Comparison of ENCODE assay signal across 8 cellular contexts in the genomic region with DNA sequence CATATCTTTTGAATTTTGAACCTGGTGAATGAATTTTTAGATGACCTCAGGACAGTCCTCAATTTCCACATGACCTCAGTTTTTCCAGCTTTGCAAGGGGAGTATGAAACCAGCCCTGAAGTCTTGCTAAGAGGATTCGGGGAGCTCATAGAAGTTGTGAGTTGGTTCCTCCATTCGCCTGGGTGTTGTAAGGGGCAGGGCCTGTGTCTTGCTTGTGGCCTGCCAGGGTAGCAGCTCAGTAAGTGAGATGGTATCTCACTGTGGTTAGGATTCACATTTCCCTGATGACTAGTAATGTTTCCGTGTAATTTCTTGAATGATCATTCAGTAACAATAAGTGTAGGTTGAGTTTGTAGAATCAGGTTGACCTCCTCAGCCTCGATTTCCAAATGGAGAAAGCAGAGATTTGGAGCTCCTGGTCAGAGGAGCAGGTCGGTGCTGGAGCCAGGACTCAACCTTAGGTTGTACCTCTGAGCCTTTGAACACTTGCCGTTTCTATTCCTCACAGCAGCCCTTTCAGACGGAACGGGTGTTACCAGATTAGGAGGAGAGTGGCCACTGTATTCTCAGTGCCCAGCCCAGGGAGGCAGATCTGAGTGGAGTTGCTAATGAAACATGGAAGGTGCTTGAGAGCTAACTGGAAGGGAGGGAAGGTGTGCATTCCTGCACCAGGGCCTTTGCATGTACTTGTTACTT. TPM values are rescaled to one million over a fixed set of nuclear protein-coding genes. Genes with fewer than 3 reads are reported as not detected.
A peak's percentile ranks its signal among the peaks of the same experiment; 100 is the strongest.
DNase-seq lines count a peak whose midpoint lies in the region; ATAC-seq and TF ChIP-seq lines count a peak whose summit lies in the region.

No MANE protein-coding gene starts in this region.

- POLR2A ChIA-PET in activated CD8-positive, alpha-beta T cell treated with anti-CD3 and anti-CD28 coated beads, Interleukin-2, amount 10 ng/mL, durations not matched to agents 7 days and 5 days (lab: Charles Lee), result interaction anchor here (0.7 to 1.8 kb wide), 10 partner anchors 9 to 35 kb away, joined by 3 to 15 read pairs (median 4); a partner anchor contains a TSS

- H3K27me3 ChIP-seq in Loucy (ENCODE audit: insufficient read depth, low read length, poor library complexity, severe bottlenecking), result no peaks in the 10 kb centered on the region

- H3F3A ChIP-seq in Loucy (ENCODE audit: low read depth), result no peaks in the 10 kb centered on the region

- DNase-seq in activated CD8-positive, alpha-beta T cell treated with anti-CD3 and anti-CD28 coated beads, Interleukin-2, amount 10 ng/mL, durations not matched to agents 7 days and 5 days, result peak; percentile 66
- peak; percentile 43 for DNase-seq in fibroblast of gingiva (ENCODE audit: low read depth)
- DNase-seq in stimulated activated CD8-positive, alpha-beta memory T cell treated with anti-CD3 and anti-CD28 coated beads, Interleukin-12 subunit alpha, Interleukin-12 subunit beta, amount 100 ng/mL, for 4 hours (ENCODE audit: low read depth), result peak; percentile 27
- DNase-seq in NCI-H526 treated with DMSO at 0.1 percent for 48 hours (lab: John Stamatoyannopoulos, UW), result no peak
- DNase-seq in Right ventricle myocardium superior, result no peak
- no peak for DNase-seq in GM19240 (ENCODE audit: insufficient read length, low spot score)

- no peaks in the 10 kb centered on the region for H3K9me3 ChIP-seq in Loucy (ENCODE audit: insufficient read depth, low read depth, low read length)

- no peak overlapping the region for H3K4me3 ChIP-seq in Loucy (ENCODE audit: low read length, poor library complexity, severe bottlenecking)

- H3K9me2 ChIP-seq in Loucy (replicated peaks; ENCODE audit: low read depth, low read length), result no peaks in the 10 kb centered on the region

- peaks cover 17% of the 10 kb centered on the region for H3K4me1 ChIP-seq in Loucy (ENCODE audit: insufficient read depth, low read length, poor library complexity, severe bottlenecking)

- TF ChIP-seq CTCF in Loucy (conservative IDR thresholded peaks at IDR 0.05; ENCODE audit: low read length), result no peak

- H3K36me3 Mint-ChIP-seq in activated CD8-positive, alpha-beta T cell treated with anti-CD3 and anti-CD28 coated beads, Interleukin-2, amount 10 ng/mL, durations not matched to agents 7 days and 5 days (ENCODE audit: low read depth), result peaks cover 23% of the 10 kb centered on the region

- H2AFZ ChIP-seq in Loucy (ENCODE audit: low read length), result no peak overlapping the region

- H3K4me1 Mint-ChIP-seq in activated CD8-positive, alpha-beta T cell treated with anti-CD3 and anti-CD28 coated beads, Interleukin-2, amount 10 ng/mL, durations not matched to agents 7 days and 5 days (ENCODE audit: low read depth), result peaks cover 34% of the 10 kb centered on the region

- peaks cover 32% of the 10 kb centered on the region; the same call in 1 of the 2 replicates for H3K36me3 ChIP-seq in Loucy (ENCODE audit: insufficient read depth, low read length)

- peak overlapping the region; percentile 17 for H3K9ac ChIP-seq in Loucy (ENCODE audit: low read depth, low read length, poor library complexity, severe bottlenecking)

- H3K9me3 Mint-ChIP-seq in activated CD8-positive, alpha-beta T cell treated with anti-CD3 and anti-CD28 coated beads, Interleukin-2, amount 10 ng/mL, durations not matched to agents 7 days and 5 days (ENCODE audit: insufficient read depth), result no peaks in the 10 kb centered on the region

- intact Hi-C loops in Right ventricle myocardium superior (cut with DNase I), result no loop called here

- H3K4me3 Mint-ChIP-seq in activated CD8-positive, alpha-beta T cell treated with anti-CD3 and anti-CD28 coated beads, Interleukin-2, amount 10 ng/mL, durations not matched to agents 7 days and 5 days, result peak overlapping the region; percentile 19

- peak; percentile 93 for ATAC-seq in activated CD8-positive, alpha-beta T cell treated with anti-CD3 and anti-CD28 coated beads, Interleukin-2, amount 10 ng/mL, durations not matched to agents 7 days and 5 days
- ATAC-seq in HG02870 (IDR thresholded peaks at IDR 0.05; ENCODE audit: unreplicated experiment), result no peak
- no peak for ATAC-seq in Right ventricle myocardium superior (ENCODE audit: poor library complexity)

- no peaks in the 10 kb centered on the region for H3K27me3 Mint-ChIP-seq in activated CD8-positive, alpha-beta T cell treated with anti-CD3 and anti-CD28 coated beads, Interleukin-2, amount 10 ng/mL, durations not matched to agents 7 days and 5 days (ENCODE audit: low read depth)

- CTCF ChIA-PET in activated CD8-positive, alpha-beta T cell treated with anti-CD3 and anti-CD28 coated beads, Interleukin-2, amount 10 ng/mL, durations not matched to agents 7 days and 5 days (lab: Charles Lee), result interaction anchor here (0.9 to 2.4 kb wide), 7 partner anchors 18 to 167 kb away, joined by 3 to 11 read pairs (median 4); a partner anchor contains a TSS

- H4K20me1 ChIP-seq in Loucy (ENCODE audit: insufficient read depth, low read length, poor library complexity, severe bottlenecking), result peaks cover 50% of the 10 kb centered on the region

- peaks cover 67% of the 10 kb centered on the region for H3K79me2 ChIP-seq in Loucy (ENCODE audit: insufficient read depth, low read length)

- peak overlapping the region; percentile 75 for H3K27ac Mint-ChIP-seq in activated CD8-positive, alpha-beta T cell treated with anti-CD3 and anti-CD28 coated beads, Interleukin-2, amount 10 ng/mL, durations not matched to agents 7 days and 5 days

- H3K4me2 ChIP-seq in Loucy (ENCODE audit: low read depth, low read length, poor library complexity, severe bottlenecking), result peak overlapping the region; percentile 53

RNA-seq across cellular contexts. Expression of a gene that starts 14.6 kb away (rescaled TPM):
- 10 to 100 TPM; 74.6 to 84.8 TPM for total RNA-seq in activated CD8-positive, alpha-beta T cell treated with anti-CD3 and anti-CD28 coated beads, Interleukin-2, amount 10 ng/mL, durations not matched to agents 7 days and 5 days
- total RNA-seq in Right ventricle myocardium superior, result 44.6 TPM

RNA-seq across cellular contexts. Expression of a gene that starts 16.1 kb away (rescaled TPM):
- 10 to 100 TPM; 59.8 to 60.3 TPM for total RNA-seq in activated CD8-positive, alpha-beta T cell treated with anti-CD3 and anti-CD28 coated beads, Interleukin-2, amount 10 ng/mL, durations not matched to agents 7 days and 5 days
- total RNA-seq in Right ventricle myocardium superior, result 18.4 TPM

RNA-seq across cellular contexts. Expression of a gene that starts 17.6 kb away (rescaled TPM):
- total RNA-seq in activated CD8-positive, alpha-beta T cell treated with anti-CD3 and anti-CD28 coated beads, Interleukin-2, amount 10 ng/mL, durations not matched to agents 7 days and 5 days, result 10 to 100 TPM; 68.4 to 69.2 TPM
- 38.2 TPM for total RNA-seq in Right ventricle myocardium superior

RNA-seq across cellular contexts. Expression of a gene that starts 17.6 kb away (rescaled TPM):
- 100 to 1,000 TPM; 203 to 210 TPM for total RNA-seq in activated CD8-positive, alpha-beta T cell treated with anti-CD3 and anti-CD28 coated beads, Interleukin-2, amount 10 ng/mL, durations not matched to agents 7 days and 5 days
- total RNA-seq in Right ventricle myocardium superior, result 17.7 TPM

RNA-seq across cellular contexts. Expression of a gene that starts 30.0 kb away (rescaled TPM):
- total RNA-seq in activated CD8-positive, alpha-beta T cell treated with anti-CD3 and anti-CD28 coated beads, Interleukin-2, amount 10 ng/mL, durations not matched to agents 7 days and 5 days, result 1 to 10 TPM; 3.3 to 3.8 TPM
- total RNA-seq in Right ventricle myocardium superior, result 7.2 TPM

Comparison
In these comparisons a context has a peak if more than half of its experiments do, and no peak if none do; other contexts are left out.
1. DNase-seq: peak in activated CD8-positive, alpha-beta T cell treated with anti-CD3 and anti-CD28 coated beads, Interleukin-2, amount 10 ng/mL, durations not matched to agents 7 days and 5 days (single experiment), fibroblast of gingiva (single experiment) and stimulated activated CD8-positive, alpha-beta memory T cell treated with anti-CD3 and anti-CD28 coated beads, Interleukin-12 subunit alpha, Interleukin-12 subunit beta, amount 100 ng/mL, for 4 hours (single experiment); none in NCI-H526 treated with DMSO at 0.1 percent for 48 hours (single experiment), Right ventricle myocardium superior (single experiment) and GM19240 (single experiment).